Comparison of ENCODE assay signal across 10 cellular contexts in the genomic region with DNA sequence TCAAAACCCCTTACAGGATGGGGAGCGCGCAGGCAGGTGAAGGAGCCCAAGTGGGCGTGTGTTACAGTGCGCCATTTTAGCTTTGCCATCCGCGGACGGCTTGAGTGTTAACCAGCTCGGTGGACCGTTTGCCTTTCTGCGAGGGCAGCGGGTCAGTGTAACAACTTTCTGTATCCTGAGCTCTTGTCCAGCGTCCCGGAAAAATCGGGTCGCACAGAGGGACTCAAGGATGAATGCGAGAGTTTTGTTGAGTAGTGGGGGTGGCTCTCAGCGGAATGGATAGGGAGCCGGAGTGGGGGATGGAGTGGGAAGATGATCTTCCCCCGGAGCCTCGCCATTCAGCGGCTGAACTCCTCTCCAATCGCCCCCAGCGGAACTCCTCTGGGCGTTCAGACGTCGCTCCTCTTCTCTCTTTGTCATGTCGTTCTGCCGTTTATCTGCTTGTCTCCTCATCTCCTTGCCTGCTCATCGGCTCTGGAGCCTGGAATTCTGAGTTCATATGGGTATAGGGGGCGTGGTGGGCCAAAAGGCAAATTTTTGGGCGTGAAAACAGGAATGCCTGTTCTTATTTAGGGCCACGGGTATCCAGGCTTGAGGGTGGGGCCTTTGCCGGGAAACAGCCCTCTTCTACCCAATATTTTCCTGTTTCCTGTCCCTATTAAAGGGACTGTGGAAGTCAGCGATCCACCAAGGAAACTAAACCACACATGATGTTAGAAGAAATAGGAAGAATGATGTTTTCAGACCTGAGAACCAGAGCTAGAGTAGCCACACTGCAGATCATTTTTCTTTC.
A peak's percentile ranks its signal among the peaks of the same experiment; 100 is the strongest.
DNase-seq lines count a peak whose midpoint lies in the region; ATAC-seq and TF ChIP-seq lines count a peak whose summit lies in the region.
"Had no signal": no experiment of that assay in that cellular context is flagged by ENCODE, and none has a peak within 500 bp of the region (broad histone marks: within the 10 kb centered on the region; RNA-seq: fewer than 3 reads in every experiment).

No MANE protein-coding gene starts in this region.

- no peak overlapping the region for H3K27ac Mint-ChIP-seq in type B pancreatic cell

- ATAC-seq in foreskin keratinocyte: peak; percentile 34

- DNase-seq in SK-N-MC (ENCODE audit: low read depth, low spot score): no peak
- DNase-seq in foreskin keratinocyte: no peak
- no peak for DNase-seq in type B pancreatic cell (ENCODE audit: extremely low spot score, unreplicated experiment)
- no peak for DNase-seq in COLO829 (ENCODE audit: low spot score)
- DNase-seq in foreskin melanocyte: no peak
- DNase-seq in SJCRH30: no peak
- no peak for DNase-seq in NCI-H2196 treated with DMSO at 0.1 percent for 48 hours (lab: John Stamatoyannopoulos, UW; ENCODE audit: unreplicated experiment)
- DNase-seq: activated T-cell treated with anti-CD3 and anti-CD28 coated beads, Interleukin-2, amount 50 U/mL, for 48 hours had no signal

- no peaks in the 10 kb centered on the region for H3K36me3 Mint-ChIP-seq in type B pancreatic cell

- H3K27me3 ChIP-seq in foreskin keratinocyte (peaks cover 4% of the 10 kb centered on the region), muscle layer of duodenum (ENCODE audit: low read depth, low read length) (no peaks in the 10 kb centered on the region), SJCRH30 (no peaks in the 10 kb centered on the region)

- H3K9me3 ChIP-seq in SK-N-MC (ENCODE audit: low read depth, low read length) (peaks cover 3% of the 10 kb centered on the region; the same call in 1 of the 2 replicates), muscle layer of duodenum (ENCODE audit: control insufficient read depth in 1 of 2, low read length in 2 of 2) (peaks cover 0 to 2% of the 10 kb centered on the region in 2 donors), SJCRH30 (replicated peaks) (no peaks in the 10 kb centered on the region)
- H3K9me3 ChIP-seq: neutrophil had no signal

- H3K27ac ChIP-seq in SK-N-MC (peak overlapping the region; percentile 87), foreskin keratinocyte (no peak overlapping the region), muscle layer of duodenum (ENCODE audit: low read length) (no peak overlapping the region), SJCRH30 (no peak overlapping the region)
- H3K27ac ChIP-seq: neutrophil had no signal

- H3K4me3 ChIP-seq in SK-N-MC: peak overlapping the region; percentile 27; the same call in 1 of the 2 replicates
- peak overlapping the region; percentile 38 to 58 for H3K4me3 ChIP-seq in muscle layer of duodenum (ENCODE audit: low read depth in 1 of 2, low read length in 2 of 2)
- no peak overlapping the region for H3K4me3 ChIP-seq in SJCRH30

- no peaks in the 10 kb centered on the region for H3K4me1 Mint-ChIP-seq in type B pancreatic cell (ENCODE audit: unreplicated experiment)

- H3K27me3 Mint-ChIP-seq in type B pancreatic cell: peaks cover 14% of the 10 kb centered on the region

- H3K4me1 ChIP-seq in foreskin keratinocyte (no peaks in the 10 kb centered on the region), muscle layer of duodenum (ENCODE audit: control insufficient read depth in 1 of 2, insufficient read depth in 2 of 2, low read length in 2 of 2) (peaks cover 0 to 7% of the 10 kb centered on the region in 2 donors), SJCRH30 (no peaks in the 10 kb centered on the region)

- H3K9ac ChIP-seq in SK-N-MC (ENCODE audit: insufficient read length): no peak overlapping the region

- no peaks in the 10 kb centered on the region for H3K9me3 Mint-ChIP-seq in type B pancreatic cell

- H3K4me3 Mint-ChIP-seq in type B pancreatic cell: peak overlapping the region; percentile 66

- TF ChIP-seq CTCF in foreskin keratinocyte (conservative IDR thresholded peaks at IDR 0.05) (no peak), type B pancreatic cell (conservative IDR thresholded peaks at IDR 0.05) (no peak)

- H3K36me3 ChIP-seq in SK-N-MC (ENCODE audit: insufficient read depth, low read length): no peaks in the 10 kb centered on the region
- no peaks in the 10 kb centered on the region for H3K36me3 ChIP-seq in muscle layer of duodenum (ENCODE audit: control insufficient read depth in 1 of 2, insufficient read depth in 2 of 2, low read length in 2 of 2)
- H3K36me3 ChIP-seq in SJCRH30: no peaks in the 10 kb centered on the region
- H3K36me3 ChIP-seq: neutrophil had no signal
